In genomic region chr17:73192894-73193701, GRCh38 we compare ENCODE assay signal across 1 cellular context.
TF ChIP-seq lines count a peak whose summit lies in the region.

A gene with protein sequence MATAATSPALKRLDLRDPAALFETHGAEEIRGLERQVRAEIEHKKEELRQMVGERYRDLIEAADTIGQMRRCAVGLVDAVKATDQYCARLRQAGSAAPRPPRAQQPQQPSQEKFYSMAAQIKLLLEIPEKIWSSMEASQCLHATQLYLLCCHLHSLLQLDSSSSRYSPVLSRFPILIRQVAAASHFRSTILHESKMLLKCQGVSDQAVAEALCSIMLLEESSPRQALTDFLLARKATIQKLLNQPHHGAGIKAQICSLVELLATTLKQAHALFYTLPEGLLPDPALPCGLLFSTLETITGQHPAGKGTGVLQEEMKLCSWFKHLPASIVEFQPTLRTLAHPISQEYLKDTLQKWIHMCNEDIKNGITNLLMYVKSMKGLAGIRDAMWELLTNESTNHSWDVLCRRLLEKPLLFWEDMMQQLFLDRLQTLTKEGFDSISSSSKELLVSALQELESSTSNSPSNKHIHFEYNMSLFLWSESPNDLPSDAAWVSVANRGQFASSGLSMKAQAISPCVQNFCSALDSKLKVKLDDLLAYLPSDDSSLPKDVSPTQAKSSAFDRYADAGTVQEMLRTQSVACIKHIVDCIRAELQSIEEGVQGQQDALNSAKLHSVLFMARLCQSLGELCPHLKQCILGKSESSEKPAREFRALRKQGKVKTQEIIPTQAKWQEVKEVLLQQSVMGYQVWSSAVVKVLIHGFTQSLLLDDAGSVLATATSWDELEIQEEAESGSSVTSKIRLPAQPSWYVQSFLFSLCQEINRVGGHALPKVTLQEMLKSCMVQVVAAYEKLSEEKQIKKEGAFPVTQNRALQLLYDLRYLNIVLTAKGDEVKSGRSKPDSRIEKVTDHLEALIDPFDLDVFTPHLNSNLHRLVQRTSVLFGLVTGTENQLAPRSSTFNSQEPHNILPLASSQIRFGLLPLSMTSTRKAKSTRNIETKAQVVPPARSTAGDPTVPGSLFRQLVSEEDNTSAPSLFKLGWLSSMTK (plus strand): TSS chr17:73193055. CDS start chr17:73193070, 15 bp downstream.

TF ChIP-seq in A549, 52 proteins besides CTCF, POLR2A, EP300 and RAD21 (continued from another document):
- TF ChIP-seq PBX3 (IDR thresholded peaks at IDR 0.05): peak; percentile 42; the same call in 1 of the 2 replicates
- TF ChIP-seq, protein P1, sequence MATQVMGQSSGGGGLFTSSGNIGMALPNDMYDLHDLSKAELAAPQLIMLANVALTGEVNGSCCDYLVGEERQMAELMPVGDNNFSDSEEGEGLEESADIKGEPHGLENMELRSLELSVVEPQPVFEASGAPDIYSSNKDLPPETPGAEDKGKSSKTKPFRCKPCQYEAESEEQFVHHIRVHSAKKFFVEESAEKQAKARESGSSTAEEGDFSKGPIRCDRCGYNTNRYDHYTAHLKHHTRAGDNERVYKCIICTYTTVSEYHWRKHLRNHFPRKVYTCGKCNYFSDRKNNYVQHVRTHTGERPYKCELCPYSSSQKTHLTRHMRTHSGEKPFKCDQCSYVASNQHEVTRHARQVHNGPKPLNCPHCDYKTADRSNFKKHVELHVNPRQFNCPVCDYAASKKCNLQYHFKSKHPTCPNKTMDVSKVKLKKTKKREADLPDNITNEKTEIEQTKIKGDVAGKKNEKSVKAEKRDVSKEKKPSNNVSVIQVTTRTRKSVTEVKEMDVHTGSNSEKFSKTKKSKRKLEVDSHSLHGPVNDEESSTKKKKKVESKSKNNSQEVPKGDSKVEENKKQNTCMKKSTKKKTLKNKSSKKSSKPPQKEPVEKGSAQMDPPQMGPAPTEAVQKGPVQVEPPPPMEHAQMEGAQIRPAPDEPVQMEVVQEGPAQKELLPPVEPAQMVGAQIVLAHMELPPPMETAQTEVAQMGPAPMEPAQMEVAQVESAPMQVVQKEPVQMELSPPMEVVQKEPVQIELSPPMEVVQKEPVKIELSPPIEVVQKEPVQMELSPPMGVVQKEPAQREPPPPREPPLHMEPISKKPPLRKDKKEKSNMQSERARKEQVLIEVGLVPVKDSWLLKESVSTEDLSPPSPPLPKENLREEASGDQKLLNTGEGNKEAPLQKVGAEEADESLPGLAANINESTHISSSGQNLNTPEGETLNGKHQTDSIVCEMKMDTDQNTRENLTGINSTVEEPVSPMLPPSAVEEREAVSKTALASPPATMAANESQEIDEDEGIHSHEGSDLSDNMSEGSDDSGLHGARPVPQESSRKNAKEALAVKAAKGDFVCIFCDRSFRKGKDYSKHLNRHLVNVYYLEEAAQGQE (IDR thresholded peaks at IDR 0.05): no peak
- TF ChIP-seq, protein P2, sequence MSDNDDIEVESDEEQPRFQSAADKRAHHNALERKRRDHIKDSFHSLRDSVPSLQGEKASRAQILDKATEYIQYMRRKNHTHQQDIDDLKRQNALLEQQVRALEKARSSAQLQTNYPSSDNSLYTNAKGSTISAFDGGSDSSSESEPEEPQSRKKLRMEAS (IDR thresholded peaks at IDR 0.05): peak; percentile 47; the same call in 1 of the 2 replicates
- peak; percentile 52 to 77; a peak in 4 of 5 replicates for TF ChIP-seq JUN (IDR thresholded peaks at IDR 0.05)
